Comparison of ENCODE assay signal across 1 cellular context in the genomic region with DNA sequence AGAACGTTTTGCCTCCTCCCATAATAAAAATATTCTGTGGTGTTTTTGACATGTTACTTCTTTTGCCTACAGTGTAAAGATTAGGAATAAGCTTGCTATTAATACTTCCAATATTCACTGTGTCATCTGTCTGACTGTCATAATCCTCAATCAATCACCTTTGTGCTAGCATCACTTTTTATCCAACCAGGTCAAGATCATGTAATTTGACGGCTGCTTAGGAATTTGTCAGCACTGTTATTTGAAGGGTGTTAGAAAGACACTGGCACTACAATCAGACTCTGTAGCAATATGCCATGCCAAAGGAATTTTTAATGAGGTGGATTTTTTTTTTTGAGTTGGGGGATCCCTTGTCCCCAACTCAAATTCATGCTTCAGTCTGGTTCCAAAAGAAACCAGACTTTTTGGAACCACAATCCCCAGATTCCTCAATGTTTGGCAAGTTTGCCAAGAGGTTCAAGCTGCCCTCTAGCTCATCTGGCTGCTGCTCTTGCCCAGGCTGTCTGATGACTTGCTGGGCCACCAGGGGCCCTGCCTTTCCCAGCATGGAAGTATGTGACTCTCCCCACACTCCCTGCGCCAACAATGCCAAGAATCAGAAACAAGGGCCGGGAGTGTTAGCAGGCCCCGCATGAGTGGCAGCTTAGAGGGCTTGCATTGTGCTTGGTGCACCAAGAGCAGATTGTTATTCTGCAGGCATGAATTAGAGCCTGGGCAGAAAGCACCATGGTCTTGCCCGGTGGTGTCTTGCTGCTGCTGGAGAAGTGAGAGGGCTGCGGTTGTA.
TF ChIP-seq lines count a peak whose summit lies in the region.

No MANE protein-coding gene starts in this region.

TF ChIP-seq in Ishikawa, 13 proteins besides CTCF, POLR2A, EP300 and RAD21 (continued from another document):
- TF ChIP-seq, protein P1, sequence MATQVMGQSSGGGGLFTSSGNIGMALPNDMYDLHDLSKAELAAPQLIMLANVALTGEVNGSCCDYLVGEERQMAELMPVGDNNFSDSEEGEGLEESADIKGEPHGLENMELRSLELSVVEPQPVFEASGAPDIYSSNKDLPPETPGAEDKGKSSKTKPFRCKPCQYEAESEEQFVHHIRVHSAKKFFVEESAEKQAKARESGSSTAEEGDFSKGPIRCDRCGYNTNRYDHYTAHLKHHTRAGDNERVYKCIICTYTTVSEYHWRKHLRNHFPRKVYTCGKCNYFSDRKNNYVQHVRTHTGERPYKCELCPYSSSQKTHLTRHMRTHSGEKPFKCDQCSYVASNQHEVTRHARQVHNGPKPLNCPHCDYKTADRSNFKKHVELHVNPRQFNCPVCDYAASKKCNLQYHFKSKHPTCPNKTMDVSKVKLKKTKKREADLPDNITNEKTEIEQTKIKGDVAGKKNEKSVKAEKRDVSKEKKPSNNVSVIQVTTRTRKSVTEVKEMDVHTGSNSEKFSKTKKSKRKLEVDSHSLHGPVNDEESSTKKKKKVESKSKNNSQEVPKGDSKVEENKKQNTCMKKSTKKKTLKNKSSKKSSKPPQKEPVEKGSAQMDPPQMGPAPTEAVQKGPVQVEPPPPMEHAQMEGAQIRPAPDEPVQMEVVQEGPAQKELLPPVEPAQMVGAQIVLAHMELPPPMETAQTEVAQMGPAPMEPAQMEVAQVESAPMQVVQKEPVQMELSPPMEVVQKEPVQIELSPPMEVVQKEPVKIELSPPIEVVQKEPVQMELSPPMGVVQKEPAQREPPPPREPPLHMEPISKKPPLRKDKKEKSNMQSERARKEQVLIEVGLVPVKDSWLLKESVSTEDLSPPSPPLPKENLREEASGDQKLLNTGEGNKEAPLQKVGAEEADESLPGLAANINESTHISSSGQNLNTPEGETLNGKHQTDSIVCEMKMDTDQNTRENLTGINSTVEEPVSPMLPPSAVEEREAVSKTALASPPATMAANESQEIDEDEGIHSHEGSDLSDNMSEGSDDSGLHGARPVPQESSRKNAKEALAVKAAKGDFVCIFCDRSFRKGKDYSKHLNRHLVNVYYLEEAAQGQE (IDR thresholded peaks at IDR 0.05; ENCODE audit: low read depth): no peak
- TF ChIP-seq FOXM1 (IDR thresholded peaks at IDR 0.05; ENCODE audit: borderline replicate concordance, low read depth): peak; percentile 70; the same call in 1 of the 2 replicates
- TF ChIP-seq NFIC (IDR thresholded peaks at IDR 0.05): peak; percentile 87
- TF ChIP-seq ZBTB7A (IDR thresholded peaks at IDR 0.05; ENCODE audit: low read depth): 0 out of 2 replicates have a peak, but pooled peaks have one; percentile 33
